Comparison of ENCODE assay signal across 11 cellular contexts in genomic region chr3:30638685-30639412, GRCh38. TPM values are rescaled to one million over a fixed set of nuclear protein-coding genes. Genes with fewer than 3 reads are reported as not detected.
DNase-seq lines count a peak whose midpoint lies in the region; ATAC-seq and TF ChIP-seq lines count a peak whose summit lies in the region.
"Had no signal": no experiment of that assay in that cellular context is flagged by ENCODE, and none has a peak within 500 bp of the region (broad histone marks: within the 10 kb centered on the region; RNA-seq: fewer than 3 reads in every experiment).

No MANE protein-coding gene starts in this region.

- no peaks in the 10 kb centered on the region for H3K27me3 ChIP-seq in body of pancreas

- no peaks in the 10 kb centered on the region for H3K9me3 ChIP-seq in body of pancreas

- 71 to 88% methylated on average over 4 of the region's 4 CpGs for WGBS in body of pancreas, 2 donors

- peak overlapping the region; percentile 94 for H3K27ac Mint-ChIP-seq in activated CD4-positive, alpha-beta T cell treated with anti-CD3 and anti-CD28 coated beads, Interleukin-2, amount 10 ng/mL, durations not matched to agents 7 days and 5 days
- H3K27ac Mint-ChIP-seq in glutamatergic neuron (ENCODE audit: unreplicated experiment): peak overlapping the region; percentile 96
- peak overlapping the region; percentile 90 for H3K27ac Mint-ChIP-seq in stimulated activated memory B cell treated with anti-CD40 and anti-IgM and Interleukin-4, amounts not matched to agents 10 μg/mL and 1 μg/mL and 100 μg/mL, for 72 hours

- H3K4me3 ChIP-seq in body of pancreas: no peak overlapping the region

- ATAC-seq in stimulated activated memory B cell treated with anti-CD40 and anti-IgM and Interleukin-4, amounts not matched to agents 10 μg/mL and 1 μg/mL and 100 μg/mL, for 72 hours: no peak
- ATAC-seq in body of pancreas: no peak
- no peak for ATAC-seq in GM18909 (IDR thresholded peaks at IDR 0.05; ENCODE audit: poor library complexity, unreplicated experiment)

- TF ChIP-seq POLR2A in body of pancreas (IDR thresholded peaks at IDR 0.05): no peak

- POLR2A ChIA-PET in activated CD4-positive, alpha-beta T cell treated with anti-CD3 and anti-CD28 coated beads, Interleukin-2, amount 10 ng/mL, durations not matched to agents 7 days and 5 days (lab: Charles Lee): interaction anchor here (0.7 kb wide), 1 partner anchor 96 kb away, joined by 3 read pairs; no protein-coding TSS in a partner anchor

- H3K27me3 Mint-ChIP-seq in activated CD4-positive, alpha-beta T cell treated with anti-CD3 and anti-CD28 coated beads, Interleukin-2, amount 10 ng/mL, durations not matched to agents 7 days and 5 days: no peaks in the 10 kb centered on the region
- peaks cover 6% of the 10 kb centered on the region for H3K27me3 Mint-ChIP-seq in glutamatergic neuron (ENCODE audit: unreplicated experiment)
- no peaks in the 10 kb centered on the region for H3K27me3 Mint-ChIP-seq in stimulated activated memory B cell treated with anti-CD40 and anti-IgM and Interleukin-4, amounts not matched to agents 10 μg/mL and 1 μg/mL and 100 μg/mL, for 72 hours

- peak overlapping the region; percentile 43 for H3K4me3 Mint-ChIP-seq in activated CD4-positive, alpha-beta T cell treated with anti-CD3 and anti-CD28 coated beads, Interleukin-2, amount 10 ng/mL, durations not matched to agents 7 days and 5 days
- peak overlapping the region; percentile 45 for H3K4me3 Mint-ChIP-seq in glutamatergic neuron (ENCODE audit: unreplicated experiment)
- H3K4me3 Mint-ChIP-seq in stimulated activated memory B cell treated with anti-CD40 and anti-IgM and Interleukin-4, amounts not matched to agents 10 μg/mL and 1 μg/mL and 100 μg/mL, for 72 hours: peak overlapping the region; percentile 25

- H3K36me3 ChIP-seq in body of pancreas (replicated peaks in 1 of 2; ENCODE audit: insufficient read depth in 1 of 2, low read depth in 2 of 2): no peaks in the 10 kb centered on the region

- H3K36me3 Mint-ChIP-seq in activated CD4-positive, alpha-beta T cell treated with anti-CD3 and anti-CD28 coated beads, Interleukin-2, amount 10 ng/mL, durations not matched to agents 7 days and 5 days (ENCODE audit: low read depth): peaks cover 76% of the 10 kb centered on the region
- H3K36me3 Mint-ChIP-seq in glutamatergic neuron (ENCODE audit: unreplicated experiment): no peaks in the 10 kb centered on the region
- peaks cover 33% of the 10 kb centered on the region for H3K36me3 Mint-ChIP-seq in stimulated activated memory B cell treated with anti-CD40 and anti-IgM and Interleukin-4, amounts not matched to agents 10 μg/mL and 1 μg/mL and 100 μg/mL, for 72 hours

- H3K9me3 Mint-ChIP-seq in activated CD4-positive, alpha-beta T cell treated with anti-CD3 and anti-CD28 coated beads, Interleukin-2, amount 10 ng/mL, durations not matched to agents 7 days and 5 days: no peaks in the 10 kb centered on the region
- H3K9me3 Mint-ChIP-seq in glutamatergic neuron (ENCODE audit: unreplicated experiment): peaks cover 17% of the 10 kb centered on the region
- no peaks in the 10 kb centered on the region for H3K9me3 Mint-ChIP-seq in stimulated activated memory B cell treated with anti-CD40 and anti-IgM and Interleukin-4, amounts not matched to agents 10 μg/mL and 1 μg/mL and 100 μg/mL, for 72 hours

- no peak for DNase-seq in activated CD4-positive, alpha-beta T cell treated with anti-CD3 and anti-CD28 coated beads, Interleukin-2, amount 10 ng/mL, durations not matched to agents 7 days and 5 days
- no peak for DNase-seq in activated CD4-positive, alpha-beta T cell treated with anti-CD3 and anti-CD28 coated beads, Interleukin-2, amount 50 U/mL, for 48 hours
- DNase-seq in SK-N-DZ (ENCODE audit: low spot score) (peak; percentile 24), glutamatergic neuron (peak; percentile 81), body of pancreas (no peak)
- DNase-seq in stimulated activated CD4-positive, alpha-beta T cell treated with anti-CD3 and anti-CD28 coated beads, Interleukin-12 subunit alpha, Interleukin-12 subunit beta, amount 100 ng/mL, for 4 hours: no peak
- DNase-seq: stimulated activated CD4-positive, alpha-beta T cell treated with anti-CD3 and anti-CD28 coated beads, Interleukin-15, amount 100 ng/mL, for 24 hours; stimulated activated naive CD4-positive, alpha-beta T cell had no signal

- no peak overlapping the region for H3K27ac ChIP-seq in body of pancreas

- TF ChIP-seq CTCF in glutamatergic neuron (IDR thresholded peaks at IDR 0.05; ENCODE audit: partially characterized antibody, unreplicated experiment) (no peak), body of pancreas (IDR thresholded peaks at IDR 0.05) (no peak)

- intact Hi-C loops in body of pancreas (cut with DNase I): no loop called here

- CTCF ChIA-PET in activated CD4-positive, alpha-beta T cell treated with anti-CD3 and anti-CD28 coated beads, Interleukin-2, amount 10 ng/mL, durations not matched to agents 7 days and 5 days (lab: Charles Lee): interaction anchor here (0.9 to 1.2 kb wide), 4 partner anchors 9 to 54 kb away, joined by 3 read pairs; no protein-coding TSS in a partner anchor

- H3K4me1 Mint-ChIP-seq in activated CD4-positive, alpha-beta T cell treated with anti-CD3 and anti-CD28 coated beads, Interleukin-2, amount 10 ng/mL, durations not matched to agents 7 days and 5 days: peaks cover 97% of the 10 kb centered on the region
- peaks cover 54% of the 10 kb centered on the region for H3K4me1 Mint-ChIP-seq in glutamatergic neuron (ENCODE audit: low read depth, unreplicated experiment)
- H3K4me1 Mint-ChIP-seq in stimulated activated memory B cell treated with anti-CD40 and anti-IgM and Interleukin-4, amounts not matched to agents 10 μg/mL and 1 μg/mL and 100 μg/mL, for 72 hours: peaks cover 89% of the 10 kb centered on the region

- H3K4me1 ChIP-seq in body of pancreas: peaks cover 44% of the 10 kb centered on the region

RNA-seq across cellular contexts. Expression of gene TGFBR2, which starts 32.4 kb away (rescaled TPM):
- 10 to 100 TPM; 74.4 to 77.8 TPM for total RNA-seq in activated CD4-positive, alpha-beta T cell treated with anti-CD3 and anti-CD28 coated beads, Interleukin-2, amount 10 ng/mL, durations not matched to agents 7 days and 5 days
- polyA plus RNA-seq in SK-N-DZ (2014; cell fraction: cytosol; rRNA removed): 0.49 and 0.83 TPM in 2 replicates
- polyA plus RNA-seq in SK-N-DZ (2014; cell fraction: nucleus; rRNA removed): 0.53 and 1.6 TPM in 2 replicates
- total RNA-seq in glutamatergic neuron (ENCODE audit: unreplicated experiment) (0.96 TPM), body of pancreas (100 to 1,000 TPM in 1 of 2 donors, 10 to 100 TPM in 1; 91.8 to 143 TPM)
- polyA plus RNA-seq: neural cell had no signal

Comparison
In these comparisons a context has a peak if more than half of its experiments do, and no peak if none do; other contexts are left out.
1. DNase-seq: peak in SK-N-DZ (single experiment) and glutamatergic neuron (single experiment); none in activated CD4-positive, alpha-beta T cell treated with anti-CD3 and anti-CD28 coated beads, Interleukin-2, amount 10 ng/mL, durations not matched to agents 7 days and 5 days (single experiment), activated CD4-positive, alpha-beta T cell treated with anti-CD3 and anti-CD28 coated beads, Interleukin-2, amount 50 U/mL, for 48 hours (0 of 2), body of pancreas (0 of 4) and stimulated activated CD4-positive, alpha-beta T cell treated with anti-CD3 and anti-CD28 coated beads, Interleukin-12 subunit alpha, Interleukin-12 subunit beta, amount 100 ng/mL, for 4 hours (single experiment).
2. RNA of gene TGFBR2, which starts 32.4 kb away (total RNA-seq): 91.8 to 143 TPM in body of pancreas and 74.4 to 77.8 TPM in activated CD4-positive, alpha-beta T cell treated with anti-CD3 and anti-CD28 coated beads, Interleukin-2, amount 10 ng/mL, durations not matched to agents 7 days and 5 days; 0.96 TPM in glutamatergic neuron (single experiment); every median in the first group is over 10 times any median in the second.
3. Peak in every context shown above with its lines, with median percentiles within 50 percentile points of each other: H3K27ac Mint-ChIP-seq and H3K4me3 Mint-ChIP-seq.